In genomic region chr5:157855404-157855994, GRCh38 we compare ENCODE assay signal across 8 cellular contexts. TPM values are rescaled to one million over a fixed set of nuclear protein-coding genes. Genes with fewer than 3 reads are reported as not detected.
DNase-seq lines count a peak whose midpoint lies in the region; ATAC-seq and TF ChIP-seq lines count a peak whose summit lies in the region.

No MANE protein-coding gene starts in this region.

- intact Hi-C loops in left lung (cut with DNase I) (no loop called here), upper lobe of right lung (cut with DNase I) (no loop called here)

- no peak overlapping the region for H2AFZ ChIP-seq in H9 (ENCODE audit: low read length)

- no peak overlapping the region for H4K8ac ChIP-seq in H9 (replicated peaks; ENCODE audit: insufficient read length, low read depth, low read length)

- H2BK15ac ChIP-seq in H9 (ENCODE audit: low read depth, low read length), result no peak overlapping the region

- no peak overlapping the region for H4K5ac ChIP-seq in H9 (ENCODE audit: insufficient read length, low read depth, low read length)

- no peak overlapping the region for H3K4me3 ChIP-seq in left lung
- no peak overlapping the region for H3K4me3 ChIP-seq in upper lobe of right lung

- H3K27me3 Mint-ChIP-seq in H9 (ENCODE audit: low read depth), result no peaks in the 10 kb centered on the region

- no peak overlapping the region for H3K4me2 ChIP-seq in H9 (ENCODE audit: insufficient read depth, insufficient read length, low read length)

- peak overlapping the region in 2 of 3 experiments; percentile 33 to 58; a peak in 1 of 7 replicates for H3K27ac Mint-ChIP-seq in H9

- H2BK20ac ChIP-seq in H9 (ENCODE audit: low read depth, low read length, poor library complexity, severe bottlenecking), result no peak overlapping the region

- no peak overlapping the region for H3T11ph ChIP-seq in H9 (ENCODE audit: low read length)

- H3K9ac ChIP-seq in H9 (ENCODE audit: extremely low read depth, insufficient read length, low read length), result no peak overlapping the region

- H2BK12ac ChIP-seq in H9 (ENCODE audit: insufficient read length, low read depth, low read length), result no peak overlapping the region

- peaks cover 4% of the 10 kb centered on the region for H3K23me2 ChIP-seq in H9 (ENCODE audit: insufficient read length, low read depth, low read length, poor library complexity, severe bottlenecking)

- H3K27me3 ChIP-seq in H9 (ENCODE audit: insufficient read depth, low read length), result no peaks in the 10 kb centered on the region; the same call in 1 of the 2 replicates
- H3K27me3 ChIP-seq in left lung, result no peaks in the 10 kb centered on the region
- H3K27me3 ChIP-seq in upper lobe of right lung, result no peaks in the 10 kb centered on the region

- H4K20me1 ChIP-seq in H9 (ENCODE audit: control insufficient read depth, insufficient read depth, insufficient read length), result no peaks in the 10 kb centered on the region

- H2BK5ac ChIP-seq in H9 (ENCODE audit: insufficient read length, low read length), result no peak overlapping the region

- H3K56ac ChIP-seq in H9 (ENCODE audit: insufficient read length, low read depth, low read length), result no peak overlapping the region

- H3K79me1 ChIP-seq in H9 (ENCODE audit: insufficient read depth, low read depth, low read length, poor library complexity, severe bottlenecking), result peaks cover 5% of the 10 kb centered on the region

- no peak overlapping the region for H2AK5ac ChIP-seq in H9 (ENCODE audit: insufficient read length, low read length)

- DNase-seq in COLO668 (lab: John Stamatoyannopoulos, UW; ENCODE audit: unreplicated experiment) (peak; percentile 30), H9 (peak; percentile 73), RKO (ENCODE audit: low spot score) (peak; percentile 74), cerebellum (ENCODE audit: low spot score) (peak; percentile 23), left lung (no peak), upper lobe of right lung (no peak), T1000 (lab: John Stamatoyannopoulos, UW) (no peak)

- no peak overlapping the region for H3K18ac ChIP-seq in H9 (ENCODE audit: insufficient read length, low read depth, low read length)

- H3K4me1 ChIP-seq in H9 (ENCODE audit: insufficient read depth, low read length), result no peaks in the 10 kb centered on the region; the same call in 1 of the 2 replicates
- H3K4me1 ChIP-seq in left lung, result peaks cover 23 to 68% of the 10 kb centered on the region in 2 donors
- H3K4me1 ChIP-seq in upper lobe of right lung, result peaks cover 27% of the 10 kb centered on the region

- ATAC-seq in left lung (peak; percentile 17), upper lobe of right lung (peak; percentile 39), HG03108 (IDR thresholded peaks at IDR 0.05; ENCODE audit: unreplicated experiment) (no peak)

- H3K79me2 ChIP-seq in H9 (ENCODE audit: insufficient read depth, low read length), result peaks cover 32% of the 10 kb centered on the region

- H3K4me3 Mint-ChIP-seq in H9, result no peak overlapping the region

- no peak overlapping the region for H2BK120ac ChIP-seq in H9 (ENCODE audit: low read depth, low read length, poor library complexity, severe bottlenecking)

- no peak overlapping the region for H3K4ac ChIP-seq in H9 (ENCODE audit: low read depth, low read length)

- no peak overlapping the region for H3K23ac ChIP-seq in H9 (ENCODE audit: insufficient read length, low read depth, low read length)

- H3K36me3 ChIP-seq in left lung (no peaks in the 10 kb centered on the region), upper lobe of right lung (no peaks in the 10 kb centered on the region)

- no CpG with 5 or more reads among the region's 10 CpGs for WGBS in H9 (ENCODE audit: extremely low coverage, insufficient read length, low lambda C conversion rate)

- no peaks in the 10 kb centered on the region for H3K9me3 Mint-ChIP-seq in H9

- TF ChIP-seq CTCF in H9 (conservative IDR thresholded peaks at IDR 0.05) (peak; percentile 80), left lung (IDR thresholded peaks at IDR 0.05) (peak; percentile 54 to 61), upper lobe of right lung (IDR thresholded peaks at IDR 0.05) (peak; percentile 68)

- H3K9me3 ChIP-seq in H9 (ENCODE audit: control insufficient read depth, low read depth, low read length) (no peaks in the 10 kb centered on the region), left lung (no peaks in the 10 kb centered on the region), upper lobe of right lung (no peaks in the 10 kb centered on the region)

- peaks cover 0 to 5% (median 0%) of the 10 kb centered on the region in 3 experiments; a peak in 2 of 7 replicates for H3K36me3 Mint-ChIP-seq in H9 (ENCODE audit: insufficient read depth in 1 of 3, low read depth in 3 of 3)

- H4K91ac ChIP-seq in H9 (ENCODE audit: insufficient read length, low read depth, low read length), result no peak overlapping the region

- H3K14ac ChIP-seq in H9 (ENCODE audit: insufficient read depth, low read length), result no peak overlapping the region

- no peak overlapping the region for H3K27ac ChIP-seq in H9 (ENCODE audit: insufficient read length, low read depth, low read length)
- no peak overlapping the region for H3K27ac ChIP-seq in left lung
- no peak overlapping the region for H3K27ac ChIP-seq in upper lobe of right lung

- H3K4me1 Mint-ChIP-seq in H9, result peaks cover 20 to 25% of the 10 kb centered on the region in 2 experiments

RNA-seq across cellular contexts. Expression of gene CLINT1, which starts 3.4 kb away (rescaled TPM):
- 74.0 and 79.1 TPM in 2 replicates for total RNA-seq in H9 (2021)
- 62.7 TPM for total RNA-seq in cerebellum
- total RNA-seq in left lung, result 10 to 100 TPM; 68.0 to 76.8 TPM
- 84.6 TPM for total RNA-seq in upper lobe of right lung

Comparison
In these comparisons a context has a peak if more than half of its experiments do, and no peak if none do; other contexts are left out.
1. DNase-seq: peak in COLO668 (single experiment), H9 (single experiment), RKO (single experiment) and cerebellum (single experiment); none in left lung (0 of 2), upper lobe of right lung (single experiment) and T1000 (single experiment).
2. Peak in every context shown above with its lines, with median percentiles within 50 percentile points of each other: CTCF ChIP-seq.